Comparison of ENCODE assay signal across 22 cellular contexts in the genomic region with DNA sequence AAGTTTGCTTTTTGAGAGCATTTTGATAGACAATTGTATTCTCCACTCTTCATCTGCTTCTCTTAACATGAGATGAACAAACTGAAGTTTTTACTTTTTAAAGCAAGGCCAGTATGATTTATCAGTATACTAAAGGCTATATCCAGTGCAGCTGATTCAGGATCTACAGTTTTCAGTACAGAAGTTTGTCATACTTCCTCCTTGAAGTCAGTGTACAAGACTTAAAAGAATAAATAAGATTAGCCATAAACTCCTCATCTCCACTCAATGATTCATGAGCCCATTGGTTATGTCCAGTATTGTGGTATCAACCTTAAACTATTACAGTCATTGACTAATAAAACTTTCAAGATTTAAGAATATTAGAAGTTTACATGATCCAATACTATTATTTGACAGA.
DNase-seq lines count a peak whose midpoint lies in the region; ATAC-seq and TF ChIP-seq lines count a peak whose summit lies in the region.
"Had no signal": no experiment of that assay in that cellular context is flagged by ENCODE, and none has a peak within 500 bp of the region (broad histone marks: within the 10 kb centered on the region; RNA-seq: fewer than 3 reads in every experiment).

No MANE protein-coding gene starts in this region.

- no peak overlapping the region for H2BK5ac ChIP-seq in mesenchymal stem cell (ENCODE audit: low read depth, low read length, poor library complexity, severe bottlenecking)

- H3K4me3 ChIP-seq in PC-3 (ENCODE audit: low read length): no peak overlapping the region
- H3K4me3 ChIP-seq in fibroblast of mammary gland (ENCODE audit: control insufficient read depth, low read depth, low read length): no peak overlapping the region
- H3K4me3 ChIP-seq in mesenchymal stem cell (ENCODE audit: insufficient read depth in 1 of 2, low read depth in 1 of 2, low read length in 2 of 2): no peak overlapping the region
- H3K4me3 ChIP-seq in smooth muscle cell: no peak overlapping the region
- no peak overlapping the region for H3K4me3 ChIP-seq in right cardiac atrium (ENCODE audit: low read length)
- H3K4me3 ChIP-seq: BLaER1 treated with 17β-estradiol and CSF1 and Interleukin-3, amounts not matched to agents 10 nM and 100 nM; PC-9 had no signal

- H2BK15ac ChIP-seq in mesenchymal stem cell (ENCODE audit: low read depth, poor library complexity, severe bottlenecking): no peak overlapping the region

- no peaks in the 10 kb centered on the region for H3K9me2 ChIP-seq in PC-3 (replicated peaks; ENCODE audit: low read length)
- H3K9me2 ChIP-seq: SK-N-SH had no signal

- H3K27ac ChIP-seq in PC-3 (ENCODE audit: low read length) (no peak overlapping the region), mesenchymal stem cell (ENCODE audit: low read length, poor library complexity, severe bottlenecking) (peak overlapping the region; percentile 54), smooth muscle cell (ENCODE audit: low read depth) (no peak overlapping the region), right cardiac atrium (ENCODE audit: low read length) (no peak overlapping the region)
- H3K27ac ChIP-seq: BLaER1 treated with 17β-estradiol and CSF1 and Interleukin-3, amounts not matched to agents 10 nM and 100 nM; PC-9 had no signal

- DNase-seq in PC-3 (peak; percentile 29), fibroblast of mammary gland (ENCODE audit: low read depth) (peak; percentile 70), mesenchymal stem cell (no peak), smooth muscle cell (lab: John Stamatoyannopoulos, UW; ENCODE audit: unreplicated experiment) (no peak), right cardiac atrium (no peak), Ammon's horn (ENCODE audit: low spot score) (no peak), NCI-H526 (lab: John Stamatoyannopoulos, UW) (no peak)
- DNase-seq: Caco-2; CD4-positive, alpha-beta memory T cell; DMS 273 treated with DMSO at 0.1 percent for 48 hours; DMS79 treated with DMSO at 0.1 percent for 48 hours; H9; Karpas-422; NCI-H1417; NCI-H1694 treated with DMSO at 0.1 percent for 48 hours; NCI-H2081 treated with DMSO at 0.1 percent for 48 hours; NCI-H2171 treated with DMSO at 0.1 percent for 48 hours; NCI-H526 treated with DMSO at 0.1 percent for 48 hours; PC-9; SIG-M5; SK-N-SH had no signal

- H2AFZ ChIP-seq in PC-3 (ENCODE audit: low read length) (no peak overlapping the region), mesenchymal stem cell (ENCODE audit: low read depth, low read length) (no peak overlapping the region), smooth muscle cell (ENCODE audit: low read depth) (peak overlapping the region; percentile 23)
- H2AFZ ChIP-seq: PC-9 had no signal

- H4K91ac ChIP-seq in mesenchymal stem cell (ENCODE audit: low read length): no peak overlapping the region

- no TSS peak for BruUV-seq in PC-3 (replicated peaks; lab: Mats Ljungman, UMichigan)

- no peaks in the 10 kb centered on the region for H3F3A ChIP-seq in PC-3 (ENCODE audit: low read length, unreplicated experiment)
- H3F3A ChIP-seq in smooth muscle cell (ENCODE audit: low read depth): no peaks in the 10 kb centered on the region

- CTCF ChIA-PET in PC-3 (lab: Charles Lee): no interaction called here

- no peak overlapping the region for H3K4ac ChIP-seq in mesenchymal stem cell (ENCODE audit: low read depth in 1 of 2, low read length in 2 of 2)

- peaks cover 4% of the 10 kb centered on the region; the same call in 1 of the 2 replicates for H3K4me1 ChIP-seq in PC-3 (ENCODE audit: insufficient read depth, low read length)
- peaks cover 3% of the 10 kb centered on the region for H3K4me1 ChIP-seq in mesenchymal stem cell (ENCODE audit: control insufficient read depth, insufficient read depth, low read depth, low read length)
- peaks cover 6% of the 10 kb centered on the region for H3K4me1 ChIP-seq in smooth muscle cell (ENCODE audit: low read depth)
- no peaks in the 10 kb centered on the region for H3K4me1 ChIP-seq in right cardiac atrium (ENCODE audit: control insufficient read depth, insufficient read depth, low read length)
- H3K4me1 ChIP-seq: BLaER1 treated with 17β-estradiol and CSF1 and Interleukin-3, amounts not matched to agents 10 nM and 100 nM; Caco-2 had no signal

- H3K14ac ChIP-seq in mesenchymal stem cell (ENCODE audit: low read length in 2 of 2): no peak overlapping the region

- no peaks in the 10 kb centered on the region for H3K79me1 ChIP-seq in mesenchymal stem cell (replicated peaks; ENCODE audit: low read length, poor library complexity, severe bottlenecking)

- H3K27me3 ChIP-seq in PC-3 (ENCODE audit: low read length): no peaks in the 10 kb centered on the region
- no peaks in the 10 kb centered on the region for H3K27me3 ChIP-seq in mesenchymal stem cell (ENCODE audit: control insufficient read depth in 1 of 2, insufficient read depth in 1 of 2, low read length in 2 of 2)
- H3K27me3 ChIP-seq in smooth muscle cell (ENCODE audit: low read depth): no peaks in the 10 kb centered on the region
- no peaks in the 10 kb centered on the region for H3K27me3 ChIP-seq in right cardiac atrium (ENCODE audit: control insufficient read depth, insufficient read depth)
- H3K27me3 ChIP-seq: BLaER1 treated with 17β-estradiol and CSF1 and Interleukin-3, amounts not matched to agents 10 nM and 100 nM had no signal

- H3K4me2 ChIP-seq in PC-3 (ENCODE audit: low read length): no peak overlapping the region
- H3K4me2 ChIP-seq in mesenchymal stem cell (ENCODE audit: low read length, poor library complexity, severe bottlenecking): no peak overlapping the region
- no peak overlapping the region for H3K4me2 ChIP-seq in smooth muscle cell
- H3K4me2 ChIP-seq: BLaER1 treated with 17β-estradiol and CSF1 and Interleukin-3, amounts not matched to agents 10 nM and 100 nM; PC-9; SK-N-SH had no signal

- peak; percentile 67 for ATAC-seq in PC-3
- no peak for ATAC-seq in right cardiac atrium

- H4K20me1 ChIP-seq in PC-3 (ENCODE audit: low read length): no peaks in the 10 kb centered on the region
- H4K20me1 ChIP-seq in smooth muscle cell (ENCODE audit: low read depth): no peaks in the 10 kb centered on the region
- H4K20me1 ChIP-seq: BLaER1 treated with 17β-estradiol and CSF1 and Interleukin-3, amounts not matched to agents 10 nM and 100 nM had no signal

- H2AK5ac ChIP-seq in mesenchymal stem cell (ENCODE audit: low read length, severe bottlenecking): no peak overlapping the region

- H3K36me3 ChIP-seq in PC-3 (ENCODE audit: low read depth, low read length) (no peaks in the 10 kb centered on the region), mesenchymal stem cell (ENCODE audit: control insufficient read depth in 1 of 2, insufficient read depth in 2 of 2, low read depth in 1 of 2, low read length in 2 of 2) (no peaks in the 10 kb centered on the region), smooth muscle cell (ENCODE audit: low read depth) (no peaks in the 10 kb centered on the region)
- H3K36me3 ChIP-seq: BLaER1 treated with 17β-estradiol and CSF1 and Interleukin-3, amounts not matched to agents 10 nM and 100 nM had no signal

- H3K9me3 ChIP-seq in PC-3 (ENCODE audit: low read length): no peaks in the 10 kb centered on the region
- no peaks in the 10 kb centered on the region for H3K9me3 ChIP-seq in mesenchymal stem cell (ENCODE audit: control insufficient read depth, low read length)
- H3K9me3 ChIP-seq in smooth muscle cell (replicated peaks; ENCODE audit: low read depth): no peaks in the 10 kb centered on the region
- H3K9me3 ChIP-seq in right cardiac atrium (ENCODE audit: control insufficient read depth, low read length): no peaks in the 10 kb centered on the region
- H3K9me3 ChIP-seq: BLaER1 treated with 17β-estradiol and CSF1 and Interleukin-3, amounts not matched to agents 10 nM and 100 nM; Caco-2; SK-N-SH had no signal

- no peaks in the 10 kb centered on the region for H3K79me2 ChIP-seq in PC-3 (ENCODE audit: low read length)
- H3K79me2 ChIP-seq in smooth muscle cell (ENCODE audit: low read depth): no peaks in the 10 kb centered on the region

- H4K8ac ChIP-seq in mesenchymal stem cell (ENCODE audit: low read length): no peak overlapping the region

- POLR2A ChIA-PET in PC-3 (lab: Charles Lee; ENCODE audit: unreplicated experiment): no interaction called here

- H3K23ac ChIP-seq in mesenchymal stem cell (ENCODE audit: low read length in 2 of 2): no peak overlapping the region

- intact Hi-C loops in PC-3 (cut with micrococcal nuclease): loop anchor here (5.0 to 10.0 kb wide), 3 partner anchors 67 to 349 kb away; no protein-coding TSS in a partner anchor
- intact Hi-C loops in right cardiac atrium (cut with DNase I): no loop called here

- TF ChIP-seq CTCF in PC-3 (conservative IDR thresholded peaks at IDR 0.05; ENCODE audit: low read depth, low read length) (no peak), fibroblast of mammary gland (conservative IDR thresholded peaks at IDR 0.05; ENCODE audit: control insufficient read depth, insufficient read depth, low read depth, low read length) (no peak), smooth muscle cell (IDR thresholded peaks at IDR 0.05; ENCODE audit: borderline replicate concordance, insufficient read depth, poor library complexity, severe bottlenecking) (no peak)

- no peak overlapping the region for H3K9ac ChIP-seq in PC-3 (ENCODE audit: low read length)
- peak overlapping the region; percentile 38 for H3K9ac ChIP-seq in mesenchymal stem cell (ENCODE audit: low read length)
- no peak overlapping the region for H3K9ac ChIP-seq in smooth muscle cell (ENCODE audit: low read depth)
- H3K9ac ChIP-seq: BLaER1 treated with 17β-estradiol and CSF1 and Interleukin-3, amounts not matched to agents 10 nM and 100 nM; SK-N-SH had no signal

- H2BK120ac ChIP-seq in mesenchymal stem cell (ENCODE audit: low read depth, low read length): no peak overlapping the region

- no peak overlapping the region for H2BK12ac ChIP-seq in mesenchymal stem cell (ENCODE audit: low read length in 2 of 2)

- no peak overlapping the region for H3K18ac ChIP-seq in mesenchymal stem cell (ENCODE audit: low read depth in 1 of 2, low read length in 2 of 2)

Comparison
In these comparisons a context has a peak if more than half of its experiments do, and no peak if none do; other contexts are left out.
1. DNase-seq: peak in PC-3 (single experiment) and fibroblast of mammary gland (single experiment); none in mesenchymal stem cell (single experiment), smooth muscle cell (single experiment), right cardiac atrium (0 of 3), Ammon's horn (single experiment) and NCI-H526 (0 of 2).